ENCODE assay signal across 21 cellular contexts in the genomic region with DNA sequence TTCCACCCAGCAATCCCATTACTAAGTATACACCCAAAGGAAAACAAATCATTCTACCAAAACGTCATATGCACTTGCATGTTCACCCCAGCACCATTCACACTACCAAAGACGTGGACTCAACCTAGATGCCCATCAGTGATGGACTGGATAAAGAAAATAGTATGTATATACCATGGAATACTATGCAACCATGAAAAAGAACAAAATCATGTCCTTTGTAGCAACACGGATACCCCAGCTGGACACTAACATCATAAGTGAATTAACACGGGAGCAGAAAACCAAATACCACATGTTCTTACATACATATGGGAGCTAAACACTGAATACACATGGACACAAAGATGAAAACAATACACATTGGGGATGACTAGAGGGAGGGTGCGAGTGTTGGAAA.
DNase-seq lines count a peak whose midpoint lies in the region; ATAC-seq, FAIRE-seq and TF ChIP-seq lines count a peak whose summit lies in the region.
"Had no signal": no experiment of that assay in that cellular context is flagged by ENCODE, and none has a peak within 500 bp of the region (broad histone marks: within the 10 kb centered on the region; RNA-seq: fewer than 3 reads in every experiment).

No MANE protein-coding gene starts in this region.

- CTCF ChIA-PET in HEK293 (lab: Yijun Ruan, JAX) = no interaction called here
- CTCF ChIA-PET in K562 (lab: Yijun Ruan, JAX; ENCODE audit: low intra/inter-chr PET ratio) = no interaction called here

- no TSS peak for BruUV-seq in K562 (replicated peaks; lab: Mats Ljungman, UMichigan)

- TF ChIP-seq CTCF in HEK293 (tag by site-specific recombination; IDR thresholded peaks at IDR 0.05) = no peak
- no peak for TF ChIP-seq CTCF in K562 (IDR thresholded peaks at IDR 0.05 in 2 of 3, conservative IDR thresholded peaks at IDR 0.05 in 1 of 3; ENCODE audit: insufficient read depth in 2 of 3, low read depth in 1 of 3, low read length in 3 of 3)
- TF ChIP-seq CTCF in gastrocnemius medialis (IDR thresholded peaks at IDR 0.05 in 4 of 5, conservative IDR thresholded peaks at IDR 0.05 in 1 of 5) = no peak

- H3K36me3 ChIP-seq in HEK293 (ENCODE audit: control insufficient read depth in 2 of 2, insufficient read depth in 1 of 2, low read length in 2 of 2) (no peaks in the 10 kb centered on the region), K562 (ENCODE audit: control insufficient read depth, insufficient read depth, low read length) (no peaks in the 10 kb centered on the region), gastrocnemius medialis (no peaks in the 10 kb centered on the region)
- H3K36me3 ChIP-seq: BLaER1 treated with 17β-estradiol and CSF1 and Interleukin-3, amounts not matched to agents 10 nM and 100 nM had no signal

- H3K27me3 ChIP-seq in K562 (ENCODE audit: control insufficient read depth in 2 of 2, insufficient read depth in 2 of 2, low read length in 2 of 2) (no peaks in the 10 kb centered on the region), gastrocnemius medialis (no peaks in the 10 kb centered on the region)
- H3K27me3 ChIP-seq: BLaER1 treated with 17β-estradiol and CSF1 and Interleukin-3, amounts not matched to agents 10 nM and 100 nM had no signal

- no peaks in the 10 kb centered on the region for H3K4me1 ChIP-seq in HEK293 (ENCODE audit: control insufficient read depth, insufficient read depth, low read length)
- H3K4me1 ChIP-seq in K562 (replicated peaks in 1 of 2; ENCODE audit: control insufficient read depth in 2 of 2, insufficient read depth in 2 of 2, low read length in 2 of 2) = no peaks in the 10 kb centered on the region
- no peaks in the 10 kb centered on the region for H3K4me1 ChIP-seq in gastrocnemius medialis
- H3K4me1 ChIP-seq: A549; BLaER1 treated with 17β-estradiol and CSF1 and Interleukin-3, amounts not matched to agents 10 nM and 100 nM; Caco-2 had no signal

- FAIRE-seq in GM12891 (lab: Jason Lieb, UNC) (peak; percentile 50), K562 (lab: Jason Lieb, UNC) (no peak)
- FAIRE-seq: A549, D721Med, G401.6, GM12892, GM19239 had no signal

- H3K27ac ChIP-seq in HEK293 (ENCODE audit: extremely low read depth, low read depth, low read length) (no peak overlapping the region), K562 (ENCODE audit: extremely low read depth, low read depth, low read length) (no peak overlapping the region), gastrocnemius medialis (no peak overlapping the region)
- H3K27ac ChIP-seq: 22Rv1; A549; BLaER1 treated with 17β-estradiol and CSF1 and Interleukin-3, amounts not matched to agents 10 nM and 100 nM; C4-2B had no signal

- H3K9ac ChIP-seq in K562 (ENCODE audit: insufficient read depth in 1 of 2, low read depth in 2 of 2, low read length in 2 of 2) = no peak overlapping the region
- H3K9ac ChIP-seq: BLaER1 treated with 17β-estradiol and CSF1 and Interleukin-3, amounts not matched to agents 10 nM and 100 nM had no signal

- ATAC-seq in K562 (no peak), gastrocnemius medialis (no peak), HG02759 (IDR thresholded peaks at IDR 0.05; ENCODE audit: unreplicated experiment) (no peak)
- ATAC-seq: A549; CD8-positive, alpha-beta T cell had no signal

- TF ChIP-seq EP300 in K562 (IDR thresholded peaks at IDR 0.05; ENCODE audit: low read length) = no peak

- H3K9me3 ChIP-seq in HEK293 (ENCODE audit: control insufficient read depth, insufficient read depth, low read depth, low read length) (no peaks in the 10 kb centered on the region), K562 (replicated peaks; ENCODE audit: control insufficient read depth, insufficient read depth, low read depth, low read length) (no peaks in the 10 kb centered on the region), gastrocnemius medialis (no peaks in the 10 kb centered on the region)
- H3K9me3 ChIP-seq: Caco-2 had no signal

- H3K9me1 ChIP-seq in K562 (ENCODE audit: control insufficient read depth, insufficient read depth, low read length) = no peaks in the 10 kb centered on the region

- DNase-seq in GM12891 (ENCODE audit: insufficient read length, low spot score) (no peak), K562 (ENCODE audit: extremely low read depth in 1 of 4, low spot score in 3 of 4) (no peak), T-helper 9 cell (no peak), gastrocnemius medialis (no peak)
- DNase-seq: AML-193; Caco-2; Calu3; CD4-positive, alpha-beta T cell; CD8-positive, alpha-beta T cell; DMS79 treated with DMSO at 0.1 percent for 48 hours; GF-D8 had no signal

- in situ Hi-C loops in K562 (cut with MboI) = no loop called here
- in situ Hi-C loops in gastrocnemius medialis (cut with MboI; ENCODE audit: low sequenced_read_pairs in 4 of 4) = no loop called here

- POLR2A ChIA-PET in HEK293 (lab: Yijun Ruan, JAX) = no interaction called here
- POLR2A ChIA-PET in K562 (lab: Yijun Ruan, JAX) = no interaction called here

- H4K20me1 ChIP-seq in K562 (replicated peaks; ENCODE audit: control insufficient read depth, insufficient read depth, low read length) = no peaks in the 10 kb centered on the region
- H4K20me1 ChIP-seq: BLaER1 treated with 17β-estradiol and CSF1 and Interleukin-3, amounts not matched to agents 10 nM and 100 nM had no signal

- intact Hi-C loops in K562 (cut with micrococcal nuclease) (no loop called here), gastrocnemius medialis (cut with DNase I; ENCODE audit: low total_unique reads) (no loop called here)

- H2AFZ ChIP-seq in K562 (ENCODE audit: low read depth, low read length) = no peak overlapping the region

- no peak overlapping the region for H3K4me2 ChIP-seq in K562 (ENCODE audit: insufficient read depth, low read length)
- H3K4me2 ChIP-seq: A549; BLaER1 treated with 17β-estradiol and CSF1 and Interleukin-3, amounts not matched to agents 10 nM and 100 nM had no signal

- H3K4me3 ChIP-seq in HEK293 (ENCODE audit: low read depth, low read length) = no peak overlapping the region
- H3K4me3 ChIP-seq in K562 = no peak overlapping the region
- no peak overlapping the region for H3K4me3 ChIP-seq in gastrocnemius medialis
- H3K4me3 ChIP-seq: A549; BLaER1 treated with 17β-estradiol and CSF1 and Interleukin-3, amounts not matched to agents 10 nM and 100 nM had no signal

- TF ChIP-seq POLR2A in GM12891 (IDR thresholded peaks at IDR 0.05; ENCODE audit: low read depth, low read length) = no peak
- no peak for TF ChIP-seq POLR2A in K562 (conservative IDR thresholded peaks at IDR 0.05)
- no peak for TF ChIP-seq POLR2A in gastrocnemius medialis (IDR thresholded peaks at IDR 0.05)

- H3K79me2 ChIP-seq in K562 (ENCODE audit: control insufficient read depth, insufficient read depth, low read length) = no peaks in the 10 kb centered on the region

- TF ChIP-seq RAD21 in K562 (CRISPR knock-in tag; conservative IDR thresholded peaks at IDR 0.05 in 1 of 2, IDR thresholded peaks at IDR 0.05 in 1 of 2) = no peak

- 34% methylated on average over 5 of the region's 5 CpGs for WGBS in K562 (ENCODE audit: insufficient coverage, low coverage, missing lambda C conversion rate)

TF ChIP-seq in GM12891, 5 proteins besides CTCF, POLR2A, EP300 and RAD21:
- TF ChIP-seq TAF1 (IDR thresholded peaks at IDR 0.05; ENCODE audit: low read depth, low read length) (no peak), SPI1 (IDR thresholded peaks at IDR 0.05; ENCODE audit: low read depth, low read length) (no peak), POU2F2 (IDR thresholded peaks at IDR 0.05; ENCODE audit: low read depth, low read length) (no peak), PAX5 (IDR thresholded peaks at IDR 0.05; ENCODE audit: insufficient read depth, low read length, severe bottlenecking) (no peak), POLR2AphosphoS5 (IDR thresholded peaks at IDR 0.05; ENCODE audit: low read depth, low read length) (no peak)

TF ChIP-seq in HEK293, 187 proteins besides CTCF, POLR2A, EP300 and RAD21 (continues in another document):
- TF ChIP-seq ZNF350 (tag by site-specific recombination; IDR thresholded peaks at IDR 0.05) (no peak), ZSCAN30 (tag by site-specific recombination; IDR thresholded peaks at IDR 0.05) (no peak), ZNF645 (tag by site-specific recombination; IDR thresholded peaks at IDR 0.05) (no peak), ZNF146 (tag by site-specific recombination; IDR thresholded peaks at IDR 0.05) (peak; percentile 80)
- TF ChIP-seq, protein P1, sequence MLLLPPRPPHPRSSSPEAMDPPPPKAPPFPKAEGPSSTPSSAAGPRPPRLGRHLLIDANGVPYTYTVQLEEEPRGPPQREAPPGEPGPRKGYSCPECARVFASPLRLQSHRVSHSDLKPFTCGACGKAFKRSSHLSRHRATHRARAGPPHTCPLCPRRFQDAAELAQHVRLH (tag by site-specific recombination; IDR thresholded peaks at IDR 0.05) = 0 out of 2 replicates have a peak, but pooled peaks have one; percentile 17

TF ChIP-seq in K562, 482 proteins besides CTCF, POLR2A, EP300 and RAD21:
- TF ChIP-seq RAD51 (IDR thresholded peaks at IDR 0.05; ENCODE audit: borderline replicate concordance, low read depth) (no peak), ZNF212 (CRISPR knock-in tag; IDR thresholded peaks at IDR 0.05) (no peak), POLR2AphosphoS5 (IDR thresholded peaks at IDR 0.05; ENCODE audit: control insufficient read depth, insufficient read depth, low read depth, low read length) (no peak), HNRNPUL1 (IDR thresholded peaks at IDR 0.05; ENCODE audit: low read length) (no peak), PRMT5 (CRISPR knock-in tag; IDR thresholded peaks at IDR 0.05) (no peak), ZNF146 (CRISPR knock-in tag; IDR thresholded peaks at IDR 0.05; ENCODE audit: unreplicated experiment) (peak; percentile 78), SMC3 (conservative IDR thresholded peaks at IDR 0.05; ENCODE audit: insufficient read depth, low read depth, low read length) (no peak)
- TF ChIP-seq, protein P2, sequence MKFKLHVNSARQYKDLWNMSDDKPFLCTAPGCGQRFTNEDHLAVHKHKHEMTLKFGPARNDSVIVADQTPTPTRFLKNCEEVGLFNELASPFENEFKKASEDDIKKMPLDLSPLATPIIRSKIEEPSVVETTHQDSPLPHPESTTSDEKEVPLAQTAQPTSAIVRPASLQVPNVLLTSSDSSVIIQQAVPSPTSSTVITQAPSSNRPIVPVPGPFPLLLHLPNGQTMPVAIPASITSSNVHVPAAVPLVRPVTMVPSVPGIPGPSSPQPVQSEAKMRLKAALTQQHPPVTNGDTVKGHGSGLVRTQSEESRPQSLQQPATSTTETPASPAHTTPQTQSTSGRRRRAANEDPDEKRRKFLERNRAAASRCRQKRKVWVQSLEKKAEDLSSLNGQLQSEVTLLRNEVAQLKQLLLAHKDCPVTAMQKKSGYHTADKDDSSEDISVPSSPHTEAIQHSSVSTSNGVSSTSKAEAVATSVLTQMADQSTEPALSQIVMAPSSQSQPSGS (CRISPR knock-in tag; IDR thresholded peaks at IDR 0.05) = no peak
TF ChIP-seq in K562: peak in this region for 1.
